In the genomic region with DNA sequence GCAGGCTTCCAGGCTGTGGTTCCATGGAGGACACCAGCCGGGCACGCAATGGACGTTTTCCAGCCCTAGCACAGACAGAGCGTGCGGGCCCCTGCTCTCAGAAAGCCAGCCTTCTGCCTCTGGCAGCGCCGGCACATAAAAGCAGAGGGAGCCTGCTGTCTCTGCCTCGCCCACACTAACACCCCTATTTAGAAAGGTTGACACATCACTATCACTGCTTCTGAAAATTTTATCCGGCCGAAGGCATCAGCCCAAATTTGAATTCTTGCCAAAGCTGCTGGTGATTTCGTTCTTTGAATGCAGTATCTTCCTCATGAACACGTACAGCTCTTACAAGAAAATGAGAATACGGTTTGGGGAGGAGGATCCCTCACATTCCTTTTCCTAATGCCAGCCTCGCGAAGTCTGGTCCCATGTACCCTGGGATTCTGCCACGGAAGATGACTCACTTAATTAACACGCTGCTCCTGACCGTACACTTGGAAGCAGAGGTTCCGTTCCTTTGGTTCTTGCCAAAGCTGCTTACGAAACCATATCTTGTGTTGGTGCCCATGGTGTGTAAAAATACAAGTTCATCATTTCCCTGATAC, we compare ENCODE assay signal across 1 cellular context.
TF ChIP-seq lines count a peak whose summit lies in the region.

No MANE protein-coding gene starts in this region.

TF ChIP-seq in K562, 482 proteins besides CTCF, POLR2A, EP300 and RAD21:
- TF ChIP-seq, protein P1, sequence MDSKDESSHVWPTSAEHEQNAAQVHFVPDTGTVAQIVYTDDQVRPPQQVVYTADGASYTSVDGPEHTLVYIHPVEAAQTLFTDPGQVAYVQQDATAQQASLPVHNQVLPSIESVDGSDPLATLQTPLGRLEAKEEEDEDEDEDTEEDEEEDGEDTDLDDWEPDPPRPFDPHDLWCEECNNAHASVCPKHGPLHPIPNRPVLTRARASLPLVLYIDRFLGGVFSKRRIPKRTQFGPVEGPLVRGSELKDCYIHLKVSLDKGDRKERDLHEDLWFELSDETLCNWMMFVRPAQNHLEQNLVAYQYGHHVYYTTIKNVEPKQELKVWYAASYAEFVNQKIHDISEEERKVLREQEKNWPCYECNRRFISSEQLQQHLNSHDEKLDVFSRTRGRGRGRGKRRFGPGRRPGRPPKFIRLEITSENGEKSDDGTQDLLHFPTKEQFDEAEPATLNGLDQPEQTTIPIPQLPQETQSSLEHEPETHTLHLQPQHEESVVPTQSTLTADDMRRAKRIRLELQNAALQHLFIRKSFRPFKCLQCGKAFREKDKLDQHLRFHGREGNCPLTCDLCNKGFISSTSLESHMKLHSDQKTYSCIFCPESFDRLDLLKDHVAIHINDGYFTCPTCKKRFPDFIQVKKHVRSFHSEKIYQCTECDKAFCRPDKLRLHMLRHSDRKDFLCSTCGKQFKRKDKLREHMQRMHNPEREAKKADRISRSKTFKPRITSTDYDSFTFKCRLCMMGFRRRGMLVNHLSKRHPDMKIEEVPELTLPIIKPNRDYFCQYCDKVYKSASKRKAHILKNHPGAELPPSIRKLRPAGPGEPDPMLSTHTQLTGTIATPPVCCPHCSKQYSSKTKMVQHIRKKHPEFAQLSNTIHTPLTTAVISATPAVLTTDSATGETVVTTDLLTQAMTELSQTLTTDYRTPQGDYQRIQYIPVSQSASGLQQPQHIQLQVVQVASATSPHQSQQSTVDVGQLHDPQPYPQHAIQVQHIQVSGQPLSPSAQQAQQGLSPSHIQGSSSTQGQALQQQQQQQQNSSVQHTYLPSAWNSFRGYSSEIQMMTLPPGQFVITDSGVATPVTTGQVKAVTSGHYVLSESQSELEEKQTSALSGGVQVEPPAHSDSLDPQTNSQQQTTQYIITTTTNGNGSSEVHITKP (IDR thresholded peaks at IDR 0.05; ENCODE audit: partially characterized antibody): no peak
- TF ChIP-seq PTBP1 (IDR thresholded peaks at IDR 0.05; ENCODE audit: low read depth, low read length): no peak
- TF ChIP-seq FOSL1 (tag; conservative IDR thresholded peaks at IDR 0.05): 0 out of 2 replicates have a peak, but pooled peaks have one; percentile 20
- no peak for TF ChIP-seq ZNF780A (CRISPR knock-in tag; IDR thresholded peaks at IDR 0.05)
- TF ChIP-seq SRSF1 (IDR thresholded peaks at IDR 0.05; ENCODE audit: low read depth, low read length): no peak
- TF ChIP-seq, protein P2, sequence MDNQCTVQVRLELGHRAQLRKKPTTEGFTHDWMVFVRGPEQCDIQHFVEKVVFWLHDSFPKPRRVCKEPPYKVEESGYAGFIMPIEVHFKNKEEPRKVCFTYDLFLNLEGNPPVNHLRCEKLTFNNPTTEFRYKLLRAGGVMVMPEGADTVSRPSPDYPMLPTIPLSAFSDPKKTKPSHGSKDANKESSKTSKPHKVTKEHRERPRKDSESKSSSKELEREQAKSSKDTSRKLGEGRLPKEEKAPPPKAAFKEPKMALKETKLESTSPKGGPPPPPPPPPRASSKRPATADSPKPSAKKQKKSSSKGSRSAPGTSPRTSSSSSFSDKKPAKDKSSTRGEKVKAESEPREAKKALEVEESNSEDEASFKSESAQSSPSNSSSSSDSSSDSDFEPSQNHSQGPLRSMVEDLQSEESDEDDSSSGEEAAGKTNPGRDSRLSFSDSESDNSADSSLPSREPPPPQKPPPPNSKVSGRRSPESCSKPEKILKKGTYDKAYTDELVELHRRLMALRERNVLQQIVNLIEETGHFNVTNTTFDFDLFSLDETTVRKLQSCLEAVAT (IDR thresholded peaks at IDR 0.05): no peak
- TF ChIP-seq, protein P3, sequence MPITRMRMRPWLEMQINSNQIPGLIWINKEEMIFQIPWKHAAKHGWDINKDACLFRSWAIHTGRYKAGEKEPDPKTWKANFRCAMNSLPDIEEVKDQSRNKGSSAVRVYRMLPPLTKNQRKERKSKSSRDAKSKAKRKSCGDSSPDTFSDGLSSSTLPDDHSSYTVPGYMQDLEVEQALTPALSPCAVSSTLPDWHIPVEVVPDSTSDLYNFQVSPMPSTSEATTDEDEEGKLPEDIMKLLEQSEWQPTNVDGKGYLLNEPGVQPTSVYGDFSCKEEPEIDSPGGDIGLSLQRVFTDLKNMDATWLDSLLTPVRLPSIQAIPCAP (CRISPR knock-in tag; IDR thresholded peaks at IDR 0.05; ENCODE audit: borderline replicate concordance): no peak
- TF ChIP-seq ELF2 (CRISPR knock-in tag; IDR thresholded peaks at IDR 0.05): no peak
